Comparison of ENCODE assay signal across 15 cellular contexts in genomic region chr4:109708990-109709389, GRCh38. TPM values are rescaled to one million over a fixed set of nuclear protein-coding genes. Genes with fewer than 3 reads are reported as not detected.
A peak's percentile ranks its signal among the peaks of the same experiment; 100 is the strongest.
DNase-seq lines count a peak whose midpoint lies in the region; ATAC-seq and TF ChIP-seq lines count a peak whose summit lies in the region.
"Had no signal": no experiment of that assay in that cellular context is flagged by ENCODE, and none has a peak within 500 bp of the region (broad histone marks: within the 10 kb centered on the region; RNA-seq: fewer than 3 reads in every experiment).

No MANE protein-coding gene starts in this region.

- DNase-seq in SK-N-DZ (ENCODE audit: low spot score): no peak
- no peak for DNase-seq in NCI-H2107 (lab: John Stamatoyannopoulos, UW)
- DNase-seq in activated CD4-positive, alpha-beta T cell treated with anti-CD3 and anti-CD28 coated beads, Interleukin-2, amount 50 U/mL, for 4 hours: no peak
- DNase-seq: effector memory CD8-positive, alpha-beta T cell; EL; NCI-H1092 treated with DMSO at 0.1 percent for 48 hours; NCI-H69; stimulated activated CD4-positive, alpha-beta T cell treated with anti-CD3 and anti-CD28 coated beads, Interleukin-4, amount 100 ng/mL, for 4 hours had no signal

- peak overlapping the region; percentile 77 for H3K4me2 ChIP-seq in KMS-11
- H3K4me2 ChIP-seq: BLaER1 had no signal

- H3K4me3 ChIP-seq in KMS-11 (IDR thresholded peaks at IDR 0.05; ENCODE audit: insufficient read depth, low read depth, low read length): no peak overlapping the region
- H3K4me3 ChIP-seq: BLaER1 had no signal

- H3K36me3 ChIP-seq in KMS-11 (ENCODE audit: insufficient read depth): no peaks in the 10 kb centered on the region

- H3K4me1 ChIP-seq in KMS-11 (ENCODE audit: low read depth, poor library complexity, severe bottlenecking): peaks cover 59% of the 10 kb centered on the region

- H2AFZ ChIP-seq in KMS-11 (ENCODE audit: low read depth): peak overlapping the region; percentile 23; the same call in 1 of the 2 replicates

- ATAC-seq in GM18870 (IDR thresholded peaks at IDR 0.05; ENCODE audit: unreplicated experiment) (peak; percentile 88), GM21526 (IDR thresholded peaks at IDR 0.05; ENCODE audit: low FRiP score, unreplicated experiment) (peak; percentile 80), HG03025 (IDR thresholded peaks at IDR 0.05; ENCODE audit: low FRiP score, unreplicated experiment) (peak; percentile 97), esophagus mucosa (no peak)
- ATAC-seq: activated CD4-positive, CD25-positive, alpha-beta regulatory T cell treated with anti-CD3 and anti-CD28 coated beads, Interleukin-2, amount 50 U/mL, for 24 hours; effector memory CD8-positive, alpha-beta T cell had no signal

- no peaks in the 10 kb centered on the region for H3K27me3 ChIP-seq in KMS-11 (ENCODE audit: insufficient read depth, low read depth)
- H3K27me3 ChIP-seq: BLaER1 had no signal

- no peak for TF ChIP-seq CTCF in KMS-11 (conservative IDR thresholded peaks at IDR 0.05; ENCODE audit: low read depth, low read length)

- H3K79me2 ChIP-seq in KMS-11 (ENCODE audit: insufficient read depth, low read depth): no peaks in the 10 kb centered on the region

- H4K20me1 ChIP-seq in KMS-11 (ENCODE audit: insufficient read depth): no peaks in the 10 kb centered on the region
- H4K20me1 ChIP-seq: BLaER1 had no signal

- peak overlapping the region; percentile 16; the same call in 1 of the 2 replicates for H3K9ac ChIP-seq in KMS-11
- H3K9ac ChIP-seq: BLaER1 had no signal

- H3K27ac ChIP-seq in KMS-11: peak overlapping the region; percentile 70
- H3K27ac ChIP-seq: BLaER1 had no signal

RNA-seq across cellular contexts. Expression of gene CASP6, which starts 5.7 kb away (rescaled TPM):
- 17.3 and 21.7 TPM in 2 replicates for polyA plus RNA-seq in SK-N-DZ (2014; cell fraction: cytosol; rRNA removed)
- polyA plus RNA-seq in SK-N-DZ (2014; cell fraction: nucleus; rRNA removed): 9.8 and 11.3 TPM in 2 replicates
- total RNA-seq in esophagus mucosa: 15.8 TPM

RNA-seq across cellular contexts. Expression of gene PLA2G12A, which starts 20.9 kb away (rescaled TPM):
- polyA plus RNA-seq in SK-N-DZ (2014; cell fraction: cytosol; rRNA removed): 6.0 and 11.2 TPM in 2 replicates
- polyA plus RNA-seq in SK-N-DZ (2014; cell fraction: nucleus; rRNA removed): 4.2 and 16.3 TPM in 2 replicates
- 34.8 TPM for total RNA-seq in esophagus mucosa
